6 cellular contexts compared by ENCODE assay signal in genomic region chr11:108436594-108436993, GRCh38. TPM values are rescaled to one million over a fixed set of nuclear protein-coding genes. Genes with fewer than 3 reads are reported as not detected.
"Had no signal": no experiment of that assay in that cellular context is flagged by ENCODE, and none has a peak within 500 bp of the region (broad histone marks: within the 10 kb centered on the region; RNA-seq: fewer than 3 reads in every experiment).

No MANE protein-coding gene starts in this region.

- DNase-seq: GM23248, GOT3, H9, HCEC 1CT, IMR-90, KBM-7 had no signal

- H3K4me3 ChIP-seq: GM23248 had no signal

- H3K27ac ChIP-seq: GM23248 had no signal

- H3K9ac ChIP-seq: GM23248 had no signal

- H2AFZ ChIP-seq: GM23248 had no signal

RNA-seq across cellular contexts. Expression of gene C11orf65, which starts 30.7 kb away (rescaled TPM):
- total RNA-seq: GM23248 had no signal
